20 cellular contexts compared by ENCODE assay signal in genomic region chr7:83794834-83795233, GRCh38.
"Had no signal": no experiment of that assay in that cellular context is flagged by ENCODE, and none has a peak within 500 bp of the region (broad histone marks: within the 10 kb centered on the region; RNA-seq: fewer than 3 reads in every experiment).

No MANE protein-coding gene starts in this region.

- H3K4me1 ChIP-seq: esophagus muscularis mucosa, gastroesophageal sphincter, heart left ventricle, left lung, thyroid gland had no signal

- H3K27ac ChIP-seq: cardiac muscle cell, esophagus muscularis mucosa, gastroesophageal sphincter, heart left ventricle, left lung, thyroid gland had no signal

- ATAC-seq: activated CD8-positive, alpha-beta memory T cell treated with anti-CD3 and anti-CD28 coated beads, Interleukin-2, amount 10 ng/mL, durations not matched to agents 7 days and 5 days; gastroesophageal sphincter; heart left ventricle; left lung had no signal

- H3K27me3 ChIP-seq: cardiac muscle cell, esophagus muscularis mucosa, gastroesophageal sphincter, heart left ventricle, left lung, thyroid gland had no signal

- H3K4me3 ChIP-seq: cardiac muscle cell, esophagus muscularis mucosa, gastroesophageal sphincter, heart left ventricle, left lung, thyroid gland had no signal

- H3K36me3 ChIP-seq: cardiac muscle cell, esophagus muscularis mucosa, gastroesophageal sphincter, heart left ventricle, left lung, thyroid gland had no signal

- DNase-seq: activated B cell treated with CpG ODN at 0.5 μM for 24 hours; activated CD4-positive, alpha-beta memory T cell treated with anti-CD3 and anti-CD28 coated beads, Interleukin-2, amount 10 ng/mL, durations not matched to agents 7 days and 5 days; activated CD4-positive, alpha-beta T cell treated with anti-CD3 and anti-CD28 coated beads for 48 hours; activated CD8-positive, alpha-beta memory T cell treated with anti-CD3 and anti-CD28 coated beads, Interleukin-2, amount 10 ng/mL, durations not matched to agents 7 days and 5 days; activated naive CD8-positive, alpha-beta T cell treated with anti-CD3 and anti-CD28 coated beads, Interleukin-2, amount 10 ng/mL, durations not matched to agents 7 days and 5 days; amygdala; dermis blood vessel endothelial cell; effector memory CD4-positive, alpha-beta T cell; heart left ventricle; kidney; left lung; mammary epithelial cell; stimulated activated CD4-positive, alpha-beta T cell treated with anti-CD3 and anti-CD28 coated beads, Interleukin-12 subunit alpha, Interleukin-12 subunit beta, amount 100 ng/mL, for 4 hours; stimulated activated CD4-positive, alpha-beta T cell treated with anti-CD3 and anti-CD28 coated beads, Interleukin-1b, Interleukin-23, amount 100 ng/mL, for 48 hours; stimulated activated CD8-positive, alpha-beta memory T cell treated with anti-CD3 and anti-CD28 coated beads, Interleukin-4, amount 100 ng/mL, for 48 hours; stimulated activated naive CD4-positive, alpha-beta T cell; thyroid gland had no signal
